In the genomic region with DNA sequence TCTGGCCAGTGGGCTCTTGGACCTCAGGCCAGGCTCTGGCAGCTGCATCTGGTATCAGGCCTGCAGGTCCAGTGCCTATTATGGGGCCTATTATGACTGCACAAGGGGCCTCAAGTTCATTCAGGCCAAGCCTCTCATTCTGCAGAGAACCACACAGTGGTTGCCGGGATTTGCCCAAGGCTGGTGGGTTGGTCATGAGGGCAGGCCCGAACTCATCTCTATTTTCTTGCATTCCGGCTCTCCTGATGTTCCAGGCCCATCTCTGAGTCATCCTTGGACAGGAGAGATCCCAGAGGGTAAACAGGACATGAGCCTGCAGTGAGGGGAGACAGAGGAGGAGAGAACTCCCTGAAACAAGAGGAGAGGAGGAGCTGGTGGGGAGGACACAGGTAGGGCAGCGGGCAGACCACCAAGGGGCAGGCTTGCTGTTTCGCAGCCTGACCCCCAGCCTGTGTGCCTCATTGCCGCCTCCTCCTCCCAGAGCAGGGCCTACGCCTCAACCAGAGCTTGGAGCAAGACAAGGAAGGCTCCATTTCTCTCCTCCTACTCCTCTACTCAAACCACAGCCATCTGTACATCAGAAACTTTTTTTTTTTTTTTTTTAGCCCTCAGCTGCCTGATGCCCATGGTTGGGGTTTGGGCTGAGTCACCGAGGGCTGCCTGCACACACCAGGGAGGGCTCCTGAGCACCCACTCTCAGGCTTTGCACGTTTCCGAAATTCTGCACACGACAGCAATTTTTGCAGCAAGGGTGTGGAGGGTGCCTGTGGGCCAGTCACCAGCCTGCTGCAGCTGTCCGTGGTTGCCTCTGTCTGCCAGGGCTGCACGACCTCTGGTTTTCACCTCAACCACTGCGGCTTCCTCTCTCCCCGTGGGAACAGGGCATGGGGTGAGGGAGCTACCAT, we compare ENCODE assay signal across 8 cellular contexts. TPM values are rescaled to one million over a fixed set of nuclear protein-coding genes. Genes with fewer than 3 reads are reported as not detected.
DNase-seq lines count a peak whose midpoint lies in the region; ATAC-seq and TF ChIP-seq lines count a peak whose summit lies in the region.

No MANE protein-coding gene starts in this region.

- no peak overlapping the region for H3K4me3 ChIP-seq in smooth muscle cell

- H3K4me1 ChIP-seq in smooth muscle cell (ENCODE audit: low read depth): no peaks in the 10 kb centered on the region

- peaks cover 9% of the 10 kb centered on the region for H3K27me3 Mint-ChIP-seq in brain

- no peaks in the 10 kb centered on the region for H3K36me3 ChIP-seq in smooth muscle cell (ENCODE audit: low read depth)

- peaks cover 0 to 6% (median 0%) of the 10 kb centered on the region in 5 experiments for H3K9me3 Mint-ChIP-seq in brain

- no peaks in the 10 kb centered on the region for H3K79me2 ChIP-seq in smooth muscle cell (ENCODE audit: low read depth)

- H3K4me1 Mint-ChIP-seq in brain: peaks cover 24% of the 10 kb centered on the region

- no peak overlapping the region for H2AFZ ChIP-seq in smooth muscle cell (ENCODE audit: low read depth)

- no peaks in the 10 kb centered on the region for H3K9me3 ChIP-seq in smooth muscle cell (replicated peaks; ENCODE audit: low read depth)

- no peaks in the 10 kb centered on the region for H3K36me3 Mint-ChIP-seq in brain

- H3F3A ChIP-seq in smooth muscle cell (ENCODE audit: low read depth): no peaks in the 10 kb centered on the region

- peak overlapping the region; percentile 43 for H3K4me2 ChIP-seq in smooth muscle cell

- H3K27ac ChIP-seq in smooth muscle cell (ENCODE audit: low read depth): peak overlapping the region; percentile 74

- no peak overlapping the region for H3K9ac ChIP-seq in smooth muscle cell (ENCODE audit: low read depth)

- peak; percentile 41 for ATAC-seq in GM18907 (IDR thresholded peaks at IDR 0.05; ENCODE audit: unreplicated experiment)

- H3K27me3 ChIP-seq in smooth muscle cell (ENCODE audit: low read depth): no peaks in the 10 kb centered on the region

- H3K4me3 Mint-ChIP-seq in brain: no peak overlapping the region

- 45% methylated on average over 15 of the region's 15 CpGs for WGBS in smooth muscle cell (ENCODE audit: low lambda C conversion rate)

- DNase-seq in T-helper 22 cell (ENCODE audit: low read depth): peak; percentile 70
- DNase-seq in smooth muscle cell (lab: John Stamatoyannopoulos, UW; ENCODE audit: unreplicated experiment): no peak
- DNase-seq in D341Med (ENCODE audit: low spot score): no peak
- DNase-seq in superior temporal gyrus (ENCODE audit: extremely low spot score): no peak
- no peak for DNase-seq in NCI-H187 treated with DMSO at 0.1 percent for 48 hours (lab: John Stamatoyannopoulos, UW)
- no peak for DNase-seq in NCI-H345 treated with DMSO at 0.1 percent for 48 hours (lab: John Stamatoyannopoulos, UW; ENCODE audit: unreplicated experiment)

- peak overlapping the region; percentile 44 to 83 (median 52) for H3K27ac Mint-ChIP-seq in brain

- TF ChIP-seq CTCF in brain (conservative IDR thresholded peaks at IDR 0.05) (no peak), smooth muscle cell (IDR thresholded peaks at IDR 0.05; ENCODE audit: borderline replicate concordance, insufficient read depth, poor library complexity, severe bottlenecking) (no peak)

- H4K20me1 ChIP-seq in smooth muscle cell (ENCODE audit: low read depth): no peaks in the 10 kb centered on the region

RNA-seq across cellular contexts. Expression of a gene that starts 12.7 kb away (rescaled TPM):
- polyA plus RNA-seq in brain (ENCODE audit: insufficient read depth, low read depth, low replicate concordance): not detected
- not detected in 2 replicates for total RNA-seq in smooth muscle cell
- polyA plus RNA-seq in smooth muscle cell: 0.49 and 0.96 TPM in 2 replicates
